ENCODE assay signal across 8 cellular contexts in the genomic region with DNA sequence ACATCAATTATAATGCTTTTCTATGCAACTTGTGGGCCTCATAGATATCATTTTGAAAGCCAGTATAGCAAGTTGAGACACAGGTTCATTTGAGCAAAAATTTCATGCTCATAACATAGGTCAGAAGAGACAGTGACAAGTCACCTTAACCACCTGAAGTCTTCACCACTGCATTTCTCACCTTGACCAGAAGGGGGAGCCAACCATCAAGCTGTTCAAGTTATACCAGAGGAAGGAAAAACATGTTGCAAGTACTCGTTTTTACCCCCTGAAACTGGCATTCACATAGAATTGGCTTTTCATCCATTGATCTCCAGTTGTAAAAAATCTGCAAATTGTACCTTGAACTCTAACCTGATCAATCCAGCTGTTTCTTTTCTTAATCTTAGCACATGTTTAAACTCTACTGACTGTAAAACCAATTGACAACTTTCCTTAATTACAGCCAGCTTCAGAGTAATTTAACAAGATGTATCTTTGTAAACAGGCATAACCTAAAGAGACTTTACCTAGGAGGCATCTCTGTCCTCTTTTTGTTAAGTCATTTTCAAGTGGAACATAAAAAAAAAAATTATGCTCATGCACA. TPM values are rescaled to one million over a fixed set of nuclear protein-coding genes. Genes with fewer than 3 reads are reported as not detected.
DNase-seq lines count a peak whose midpoint lies in the region; TF ChIP-seq lines count a peak whose summit lies in the region.

No MANE protein-coding gene starts in this region.

- no peak overlapping the region for H3K4me3 ChIP-seq in ascending aorta

- TF ChIP-seq CTCF in GM10266 (IDR thresholded peaks at IDR 0.05; ENCODE audit: control insufficient read depth, insufficient read depth, low read depth, missing control alignments) (peak; percentile 84), ascending aorta (IDR thresholded peaks at IDR 0.05) (peak; percentile 69 to 90 (median 88))

- intact Hi-C loops in ascending aorta (cut with DNase I): loop anchor here (2.0 kb wide), 1 partner anchor 550 kb away; no protein-coding TSS in a partner anchor

- H3K36me3 ChIP-seq in ascending aorta: no peaks in the 10 kb centered on the region

- H3K4me1 ChIP-seq in ascending aorta: no peaks in the 10 kb centered on the region

- no peak overlapping the region for H3K27ac ChIP-seq in ascending aorta

- H3K27me3 ChIP-seq in ascending aorta: no peaks in the 10 kb centered on the region

- DNase-seq in GM10266 (ENCODE audit: extremely low spot score): peak; percentile 40
- DNase-seq in HCEC 1CT: peak; percentile 41
- DNase-seq in NCI-H1092 (lab: John Stamatoyannopoulos, UW): peak; percentile 43
- DNase-seq in T-helper 2 cell: peak; percentile 20 to 83 (median 60)
- DNase-seq in ascending aorta (ENCODE audit: low spot score in 2 of 2): peak in 1 of 2 donors; percentile 82
- peak; percentile 64 for DNase-seq in iPS DF 4.7 (ENCODE audit: extremely low read depth, low spot score)
- DNase-seq in stimulated activated CD4-positive, alpha-beta T cell treated with anti-CD3 and anti-CD28 coated beads, Interleukin-12 subunit alpha, Interleukin-12 subunit beta, amount 100 ng/mL, for 4 hours: peak; percentile 73
- no peak for DNase-seq in 8988T

- no peaks in the 10 kb centered on the region for H3K9me3 ChIP-seq in ascending aorta

RNA-seq across cellular contexts. Expression of gene LMOD3, which starts 1.4 kb away (rescaled TPM):
- not detected for total RNA-seq in ascending aorta

RNA-seq across cellular contexts. Expression of gene ARL6IP5, which starts 36.2 kb away (rescaled TPM):
- 134 TPM for total RNA-seq in ascending aorta

RNA-seq across cellular contexts. Expression of gene UBA3, which starts 40.8 kb away (rescaled TPM):
- total RNA-seq in ascending aorta: 18.2 TPM
